In the genomic region with DNA sequence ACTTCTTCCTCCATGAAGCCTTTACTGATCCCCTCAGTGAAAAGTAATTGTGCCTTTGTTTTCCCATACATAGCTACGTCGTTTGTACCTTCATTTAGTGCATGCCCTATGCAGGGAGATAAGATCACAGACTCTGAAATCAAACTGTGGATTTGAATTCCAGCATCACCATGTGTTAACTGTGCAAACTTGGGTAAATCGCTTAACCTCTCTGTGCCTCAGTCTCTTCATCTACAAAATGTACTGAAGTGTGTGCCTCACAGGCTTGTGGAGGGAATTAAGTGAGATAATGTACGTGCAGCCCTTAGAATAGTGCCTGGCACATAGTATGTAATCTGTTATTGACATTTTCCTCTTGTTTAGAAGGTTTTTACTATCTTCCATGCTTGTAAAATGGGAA, we compare ENCODE assay signal across 15 cellular contexts. TPM values are rescaled to one million over a fixed set of nuclear protein-coding genes. Genes with fewer than 3 reads are reported as not detected.
DNase-seq lines count a peak whose midpoint lies in the region; ATAC-seq and TF ChIP-seq lines count a peak whose summit lies in the region.
"Had no signal": no experiment of that assay in that cellular context is flagged by ENCODE, and none has a peak within 500 bp of the region (broad histone marks: within the 10 kb centered on the region; RNA-seq: fewer than 3 reads in every experiment).

No MANE protein-coding gene starts in this region.

- H3K9me3 ChIP-seq in breast epithelium (no peaks in the 10 kb centered on the region), Loucy (ENCODE audit: insufficient read depth, low read depth, low read length) (no peaks in the 10 kb centered on the region), hepatocyte (ENCODE audit: low read depth) (no peaks in the 10 kb centered on the region), upper lobe of right lung (no peaks in the 10 kb centered on the region), tibial artery (no peaks in the 10 kb centered on the region)
- H3K9me3 ChIP-seq: BLaER1 treated with 17β-estradiol and CSF1 and Interleukin-3, amounts not matched to agents 10 nM and 100 nM had no signal

- DNase-seq in breast epithelium (ENCODE audit: low spot score in 2 of 2) (no peak), MCF 10A (ENCODE audit: unreplicated experiment) (no peak), hepatocyte (ENCODE audit: low spot score) (no peak), upper lobe of right lung (no peak), lower leg skin (ENCODE audit: low spot score in 2 of 2) (no peak), A172 (ENCODE audit: low spot score) (no peak), tibial artery (no peak)
- DNase-seq: 8988T; ACHN; CD4-positive, CD25-positive, alpha-beta regulatory T cell; DMS 273 treated with DMSO at 0.1 percent for 48 hours; H7 had no signal

- POLR2A ChIA-PET in MCF 10A (lab: Yijun Ruan, JAX): interaction anchor here (0.6 to 2.0 kb wide), 2 partner anchors 10 to 1207 kb away, joined by 3 to 8 read pairs; no protein-coding TSS in a partner anchor

- BruUV-seq in MCF 10A (replicated peaks; lab: Mats Ljungman, UMichigan): no TSS peak

- H3K9me2 ChIP-seq in Loucy (replicated peaks; ENCODE audit: low read depth, low read length) (no peaks in the 10 kb centered on the region), hepatocyte (replicated peaks; ENCODE audit: insufficient read depth) (no peaks in the 10 kb centered on the region)

- no peaks in the 10 kb centered on the region for H3K36me3 ChIP-seq in breast epithelium
- no peaks in the 10 kb centered on the region for H3K36me3 ChIP-seq in Loucy (ENCODE audit: insufficient read depth, low read length)
- H3K36me3 ChIP-seq in hepatocyte (replicated peaks; ENCODE audit: insufficient read depth, low read depth): no peaks in the 10 kb centered on the region
- H3K36me3 ChIP-seq in upper lobe of right lung: peaks cover under 1% of the 10 kb centered on the region
- H3K36me3 ChIP-seq in tibial artery: no peaks in the 10 kb centered on the region

- H3K4me3 Mint-ChIP-seq in MCF 10A (ENCODE audit: unreplicated experiment): no peak overlapping the region

- H3K4me1 ChIP-seq in breast epithelium: no peaks in the 10 kb centered on the region
- peaks cover 35% of the 10 kb centered on the region for H3K4me1 ChIP-seq in Loucy (ENCODE audit: insufficient read depth, low read length, poor library complexity, severe bottlenecking)
- H3K4me1 ChIP-seq in hepatocyte (ENCODE audit: insufficient read depth): peaks cover 30% of the 10 kb centered on the region
- H3K4me1 ChIP-seq in upper lobe of right lung: peaks cover 15% of the 10 kb centered on the region
- H3K4me1 ChIP-seq in tibial artery: peaks cover 0 to 41% (median 9%) of the 10 kb centered on the region in 4 donors

- TF ChIP-seq POLR2A in breast epithelium (IDR thresholded peaks at IDR 0.05): no peak
- TF ChIP-seq POLR2A in lower leg skin (IDR thresholded peaks at IDR 0.05): no peak

- H4K20me1 ChIP-seq in Loucy (ENCODE audit: insufficient read depth, low read length, poor library complexity, severe bottlenecking) (peaks cover 22% of the 10 kb centered on the region), hepatocyte (ENCODE audit: insufficient read depth, poor library complexity, severe bottlenecking) (no peaks in the 10 kb centered on the region)

- H2AFZ ChIP-seq in Loucy (ENCODE audit: low read length) (no peak overlapping the region), hepatocyte (no peak overlapping the region)

- ATAC-seq in upper lobe of right lung: no peak

- no peaks in the 10 kb centered on the region for H3F3A ChIP-seq in Loucy (ENCODE audit: low read depth)

- no peak overlapping the region for H3K4me3 ChIP-seq in breast epithelium
- peak overlapping the region; percentile 8 for H3K4me3 ChIP-seq in Loucy (ENCODE audit: low read length, poor library complexity, severe bottlenecking)
- no peak overlapping the region for H3K4me3 ChIP-seq in hepatocyte
- H3K4me3 ChIP-seq in upper lobe of right lung: no peak overlapping the region
- H3K4me3 ChIP-seq in lower leg skin (ENCODE audit: low read depth, poor library complexity, severe bottlenecking): no peak overlapping the region
- H3K4me3 ChIP-seq in tibial artery: no peak overlapping the region
- H3K4me3 ChIP-seq: BLaER1 treated with 17β-estradiol and CSF1 and Interleukin-3, amounts not matched to agents 10 nM and 100 nM had no signal

- H3K27ac Mint-ChIP-seq in MCF 10A (ENCODE audit: low read depth, unreplicated experiment): no peak overlapping the region

- CTCF ChIA-PET in MCF 10A (lab: Yijun Ruan, JAX): interaction anchor here (0.6 to 1.7 kb wide), 3 partner anchors 31 to 802 kb away, joined by 3 read pairs; no protein-coding TSS in a partner anchor

- H3K4me2 ChIP-seq in Loucy (ENCODE audit: low read depth, low read length, poor library complexity, severe bottlenecking) (peak overlapping the region; percentile 43), hepatocyte (no peak overlapping the region)
- H3K4me2 ChIP-seq: BLaER1 treated with 17β-estradiol and CSF1 and Interleukin-3, amounts not matched to agents 10 nM and 100 nM had no signal

- peaks cover 10% of the 10 kb centered on the region for H3K36me3 Mint-ChIP-seq in MCF 10A (ENCODE audit: insufficient read depth, unreplicated experiment)
- H3K36me3 Mint-ChIP-seq: CD4-positive, CD25-positive, alpha-beta regulatory T cell had no signal

- 75% methylated on average over 4 of the region's 4 CpGs for WGBS in hepatocyte (ENCODE audit: low lambda C conversion rate, missing lambda C conversion rate)
- WGBS in lower leg skin, 2 donors: 91 to 96% methylated on average over 4 of the region's 4 CpGs

- intact Hi-C loops in breast epithelium (cut with DNase I; ENCODE audit: low total_unique reads): no loop called here
- intact Hi-C loops in MCF 10A (cut with micrococcal nuclease): no loop called here
- intact Hi-C loops in upper lobe of right lung (cut with DNase I): no loop called here
- intact Hi-C loops in lower leg skin (cut with DNase I; ENCODE audit: low total_unique reads): no loop called here
- intact Hi-C loops in tibial artery (cut with DNase I; ENCODE audit: low total_unique reads): no loop called here

- H3K27me3 ChIP-seq in breast epithelium (no peaks in the 10 kb centered on the region), Loucy (ENCODE audit: insufficient read depth, low read length, poor library complexity, severe bottlenecking) (no peaks in the 10 kb centered on the region), hepatocyte (no peaks in the 10 kb centered on the region), upper lobe of right lung (no peaks in the 10 kb centered on the region), tibial artery (no peaks in the 10 kb centered on the region)
- H3K27me3 ChIP-seq: BLaER1 treated with 17β-estradiol and CSF1 and Interleukin-3, amounts not matched to agents 10 nM and 100 nM had no signal

- TF ChIP-seq CTCF in breast epithelium (IDR thresholded peaks at IDR 0.05): no peak
- TF ChIP-seq CTCF in MCF 10A (IDR thresholded peaks at IDR 0.05; ENCODE audit: unreplicated experiment): no peak
- no peak for TF ChIP-seq CTCF in Loucy (conservative IDR thresholded peaks at IDR 0.05; ENCODE audit: low read length)
- TF ChIP-seq CTCF in hepatocyte (IDR thresholded peaks at IDR 0.05; ENCODE audit: poor library complexity): no peak
- TF ChIP-seq CTCF in upper lobe of right lung (IDR thresholded peaks at IDR 0.05): no peak
- TF ChIP-seq CTCF in lower leg skin (IDR thresholded peaks at IDR 0.05): no peak
- TF ChIP-seq CTCF in tibial artery (IDR thresholded peaks at IDR 0.05): no peak

- H3K9me3 Mint-ChIP-seq in MCF 10A (ENCODE audit: unreplicated experiment): no peaks in the 10 kb centered on the region
- H3K9me3 Mint-ChIP-seq: CD4-positive, CD25-positive, alpha-beta regulatory T cell had no signal

- peaks cover 46% of the 10 kb centered on the region for H3K79me2 ChIP-seq in Loucy (ENCODE audit: insufficient read depth, low read length)
- peaks cover 74% of the 10 kb centered on the region for H3K79me2 ChIP-seq in hepatocyte

- no peaks in the 10 kb centered on the region for H3K27me3 Mint-ChIP-seq in MCF 10A (ENCODE audit: insufficient read depth, unreplicated experiment)
- H3K27me3 Mint-ChIP-seq: CD4-positive, CD25-positive, alpha-beta regulatory T cell had no signal

- no peak overlapping the region for H3K9ac ChIP-seq in Loucy (ENCODE audit: low read depth, low read length, poor library complexity, severe bottlenecking)
- H3K9ac ChIP-seq: BLaER1 treated with 17β-estradiol and CSF1 and Interleukin-3, amounts not matched to agents 10 nM and 100 nM had no signal

- peak overlapping the region; percentile 11 to 34 for H3K27ac ChIP-seq in breast epithelium
- H3K27ac ChIP-seq in hepatocyte: peak overlapping the region; percentile 9
- peak overlapping the region; percentile 8 for H3K27ac ChIP-seq in upper lobe of right lung
- no peak overlapping the region for H3K27ac ChIP-seq in tibial artery
- H3K27ac ChIP-seq: BLaER1 treated with 17β-estradiol and CSF1 and Interleukin-3, amounts not matched to agents 10 nM and 100 nM; HL-60 had no signal

- H3K4me1 Mint-ChIP-seq in MCF 10A (ENCODE audit: insufficient read depth, unreplicated experiment): peaks cover 16% of the 10 kb centered on the region

RNA-seq across cellular contexts. Expression of gene CMAS, which starts 4.1 kb away (rescaled TPM):
- total RNA-seq in breast epithelium (10 to 100 TPM; 20.6 to 26.5 (median 25.6) TPM), MCF 10A (2022) (41.5 and 45.8 TPM in 2 replicates), hepatocyte (53.7 and 57.2 TPM in 2 replicates), upper lobe of right lung (29.4 TPM), lower leg skin (10 to 100 TPM; 22.0 to 32.9 (median 28.9) TPM)
- 79.9 and 87.3 TPM in 2 replicates for polyA plus RNA-seq in hepatocyte
- total RNA-seq in A172 (2014; rRNA removed; shearing (Covaris generic)): 40.7 and 62.5 TPM in 2 replicates

Comparison
In these comparisons a context has a peak if more than half of its experiments do, and no peak if none do; other contexts are left out.
1. H3K27ac ChIP-seq: peak in breast epithelium (2 of 2), hepatocyte (single experiment) and upper lobe of right lung (single experiment); none in tibial artery (0 of 2).